Comparison of ENCODE assay signal across 9 cellular contexts in genomic region chr13:101942038-101942437, GRCh38.
DNase-seq lines count a peak whose midpoint lies in the region; ATAC-seq, FAIRE-seq and TF ChIP-seq lines count a peak whose summit lies in the region.
"Had no signal": no experiment of that assay in that cellular context is flagged by ENCODE, and none has a peak within 500 bp of the region (broad histone marks: within the 10 kb centered on the region; RNA-seq: fewer than 3 reads in every experiment).

No MANE protein-coding gene starts in this region.

- no peaks in the 10 kb centered on the region for H3K23me2 ChIP-seq in H9 (ENCODE audit: insufficient read length, low read depth, low read length, poor library complexity, severe bottlenecking)

- intact Hi-C loops in kidney (cut with DNase I), result no loop called here
- intact Hi-C loops in activated CD4-positive, alpha-beta memory T cell treated with anti-CD3 and anti-CD28 coated beads for 36 hours (cut with micrococcal nuclease), result loop anchor here (1.0 to 10.0 kb wide), 2 partner anchors 515 to 797 kb away; no protein-coding TSS in a partner anchor

- H3K79me2 ChIP-seq in H9 (ENCODE audit: insufficient read depth, low read length) (no peaks in the 10 kb centered on the region), astrocyte (ENCODE audit: insufficient read depth, low read length) (no peaks in the 10 kb centered on the region)

- no peak for ATAC-seq in HG03571 (IDR thresholded peaks at IDR 0.05; ENCODE audit: unreplicated experiment)

- WGBS in H9 (ENCODE audit: extremely low coverage, insufficient read length, low lambda C conversion rate), result no CpG with 5 or more reads among the region's 1 CpG

- H2AK5ac ChIP-seq in H9 (ENCODE audit: insufficient read length, low read length), result no peak overlapping the region

- H3K9ac ChIP-seq in H9 (ENCODE audit: extremely low read depth, insufficient read length, low read length), result no peak overlapping the region
- no peak overlapping the region for H3K9ac ChIP-seq in astrocyte (ENCODE audit: low read length)
- H3K9ac ChIP-seq in kidney (ENCODE audit: low read length in 2 of 2), result no peak overlapping the region

- H4K5ac ChIP-seq in H9 (ENCODE audit: insufficient read length, low read depth, low read length), result no peak overlapping the region

- H3K9me3 ChIP-seq in H9 (ENCODE audit: control insufficient read depth, low read depth, low read length), result no peaks in the 10 kb centered on the region
- H3K9me3 ChIP-seq in astrocyte (ENCODE audit: insufficient read depth, low read depth, low read length), result no peaks in the 10 kb centered on the region
- H3K9me3 ChIP-seq in kidney (ENCODE audit: control insufficient read depth in 1 of 2, low read length in 2 of 2), result no peaks in the 10 kb centered on the region

- H4K91ac ChIP-seq in H9 (ENCODE audit: insufficient read length, low read depth, low read length), result no peak overlapping the region

- H3K4me2 ChIP-seq in H9 (ENCODE audit: insufficient read depth, insufficient read length, low read length), result no peak overlapping the region
- H3K4me2 ChIP-seq in astrocyte (ENCODE audit: low read length), result no peak overlapping the region

- H2BK15ac ChIP-seq in H9 (ENCODE audit: low read depth, low read length), result no peak overlapping the region

- CTCF ChIA-PET in activated CD4-positive, alpha-beta memory T cell treated with anti-CD3 and anti-CD28 coated beads for 36 hours (lab: Charles Lee), result interaction anchor here (0.9 to 1.4 kb wide), 3 partner anchors 515 to 797 kb away, joined by 4 to 11 read pairs (median 7); no protein-coding TSS in a partner anchor

- H3K27me3 ChIP-seq in H9 (ENCODE audit: insufficient read depth, low read length), result no peaks in the 10 kb centered on the region
- peaks cover 3% of the 10 kb centered on the region for H3K27me3 ChIP-seq in astrocyte (ENCODE audit: insufficient read depth, low read length)

- H3T11ph ChIP-seq in H9 (ENCODE audit: low read length), result no peak overlapping the region

- H3K18ac ChIP-seq in H9 (ENCODE audit: insufficient read length, low read depth, low read length), result no peak overlapping the region

- no peak overlapping the region for H3K23ac ChIP-seq in H9 (ENCODE audit: insufficient read length, low read depth, low read length)

- H3K9me3 Mint-ChIP-seq in H9 (no peaks in the 10 kb centered on the region), astrocyte (ENCODE audit: unreplicated experiment) (no peaks in the 10 kb centered on the region)
- H3K9me3 Mint-ChIP-seq in activated CD4-positive, alpha-beta memory T cell treated with anti-CD3 and anti-CD28 coated beads for 36 hours, result peaks cover 4% of the 10 kb centered on the region
- H3K9me3 Mint-ChIP-seq: memory B cell had no signal

- H3K4me3 Mint-ChIP-seq in H9 (no peak overlapping the region), astrocyte (ENCODE audit: unreplicated experiment) (no peak overlapping the region)
- H3K4me3 Mint-ChIP-seq in activated CD4-positive, alpha-beta memory T cell treated with anti-CD3 and anti-CD28 coated beads for 36 hours, result no peak overlapping the region
- H3K4me3 Mint-ChIP-seq: memory B cell had no signal

- H3K4me1 ChIP-seq in H9 (ENCODE audit: insufficient read depth, low read length) (no peaks in the 10 kb centered on the region), astrocyte (ENCODE audit: insufficient read depth, low read length) (no peaks in the 10 kb centered on the region), kidney (ENCODE audit: control insufficient read depth in 1 of 2, insufficient read depth in 1 of 2, low read depth in 1 of 2, low read length in 2 of 2) (no peaks in the 10 kb centered on the region)

- no peaks in the 10 kb centered on the region for H3K36me3 ChIP-seq in astrocyte (ENCODE audit: insufficient read depth, low read length)
- H3K36me3 ChIP-seq in kidney (ENCODE audit: control insufficient read depth in 1 of 2, insufficient read depth in 2 of 2, low read length in 2 of 2), result no peaks in the 10 kb centered on the region

- no peak overlapping the region for H2BK20ac ChIP-seq in H9 (ENCODE audit: low read depth, low read length, poor library complexity, severe bottlenecking)

- no peak overlapping the region for H3K4me3 ChIP-seq in astrocyte (ENCODE audit: insufficient read depth, low read depth, low read length)
- H3K4me3 ChIP-seq in kidney (ENCODE audit: low read length in 2 of 2), result no peak overlapping the region

- no peak overlapping the region for H2BK5ac ChIP-seq in H9 (ENCODE audit: insufficient read length, low read length)

- H2BK120ac ChIP-seq in H9 (ENCODE audit: low read depth, low read length, poor library complexity, severe bottlenecking), result no peak overlapping the region

- H3K56ac ChIP-seq in H9 (ENCODE audit: insufficient read length, low read depth, low read length), result no peak overlapping the region

- POLR2A ChIA-PET in activated CD4-positive, alpha-beta memory T cell treated with anti-CD3 and anti-CD28 coated beads for 36 hours (lab: Charles Lee), result no interaction called here

- no peaks in the 10 kb centered on the region; the same call in 1 of the 2 replicates for H3K27me3 Mint-ChIP-seq in H9 (ENCODE audit: low read depth)
- peaks cover 8% of the 10 kb centered on the region for H3K27me3 Mint-ChIP-seq in astrocyte (ENCODE audit: low read depth, unreplicated experiment)
- peaks cover 6% of the 10 kb centered on the region for H3K27me3 Mint-ChIP-seq in activated CD4-positive, alpha-beta memory T cell treated with anti-CD3 and anti-CD28 coated beads for 36 hours

- TF ChIP-seq CTCF in H9 (conservative IDR thresholded peaks at IDR 0.05) (peak; percentile 83), astrocyte (IDR thresholded peaks at IDR 0.05; ENCODE audit: insufficient read depth, low read depth, low read length) (peak; percentile 89), kidney (IDR thresholded peaks at IDR 0.05; ENCODE audit: borderline replicate concordance, extremely low read depth, insufficient read depth) (peak; percentile 44)

- no peak overlapping the region for H2BK12ac ChIP-seq in H9 (ENCODE audit: insufficient read length, low read depth, low read length)

- no peak overlapping the region for H3K14ac ChIP-seq in H9 (ENCODE audit: insufficient read depth, low read length)

- H3K27ac ChIP-seq in H9 (ENCODE audit: insufficient read length, low read depth, low read length) (no peak overlapping the region), astrocyte (ENCODE audit: low read depth, low read length) (no peak overlapping the region), kidney (ENCODE audit: low read depth in 2 of 2, low read length in 2 of 2) (no peak overlapping the region)

- peaks cover 0 to 5% of the 10 kb centered on the region in 2 experiments; a peak in 1 of 4 replicates for H3K4me1 Mint-ChIP-seq in H9
- H3K4me1 Mint-ChIP-seq in astrocyte (ENCODE audit: low read depth, unreplicated experiment), result no peaks in the 10 kb centered on the region
- no peaks in the 10 kb centered on the region for H3K4me1 Mint-ChIP-seq in activated CD4-positive, alpha-beta memory T cell treated with anti-CD3 and anti-CD28 coated beads for 36 hours (ENCODE audit: low read depth)
- H3K4me1 Mint-ChIP-seq: memory B cell had no signal

- H3K27ac Mint-ChIP-seq in H9 (no peak overlapping the region), astrocyte (ENCODE audit: unreplicated experiment) (no peak overlapping the region)
- H3K27ac Mint-ChIP-seq in activated CD4-positive, alpha-beta memory T cell treated with anti-CD3 and anti-CD28 coated beads for 36 hours, result no peak overlapping the region
- H3K27ac Mint-ChIP-seq: memory B cell had no signal

- H3K4ac ChIP-seq in H9 (ENCODE audit: low read depth, low read length), result no peak overlapping the region

- no peaks in the 10 kb centered on the region for H3K79me1 ChIP-seq in H9 (ENCODE audit: insufficient read depth, low read depth, low read length, poor library complexity, severe bottlenecking)

- DNase-seq in ELR (ENCODE audit: low read depth), result peak; percentile 48
- no peak for DNase-seq in H9
- DNase-seq in NCI-H1436 (lab: John Stamatoyannopoulos, UW), result peak; percentile 63
- peak; percentile 4 for DNase-seq in astrocyte (ENCODE audit: low read depth)
- no peak for DNase-seq in kidney
- DNase-seq in activated CD4-positive, alpha-beta memory T cell treated with anti-CD3 and anti-CD28 coated beads for 36 hours, result no peak
- DNase-seq in occipital lobe (lab: John Stamatoyannopoulos, UW), result no peak

- H4K20me1 ChIP-seq in H9 (ENCODE audit: control insufficient read depth, insufficient read depth, insufficient read length) (no peaks in the 10 kb centered on the region), astrocyte (ENCODE audit: insufficient read depth, low read length) (no peaks in the 10 kb centered on the region)

- FAIRE-seq in astrocyte (lab: Jason Lieb, UNC) (peak; percentile 39), kidney (lab: Jason Lieb, UNC) (peak; percentile 63)

- H3K36me3 Mint-ChIP-seq in H9 (ENCODE audit: insufficient read depth in 1 of 3, low read depth in 3 of 3) (no peaks in the 10 kb centered on the region), astrocyte (ENCODE audit: low read depth, unreplicated experiment) (no peaks in the 10 kb centered on the region)
- H3K36me3 Mint-ChIP-seq in activated CD4-positive, alpha-beta memory T cell treated with anti-CD3 and anti-CD28 coated beads for 36 hours, result no peaks in the 10 kb centered on the region
- H3K36me3 Mint-ChIP-seq: memory B cell had no signal

- H4K8ac ChIP-seq in H9 (replicated peaks; ENCODE audit: insufficient read length, low read depth, low read length), result no peak overlapping the region

- no peak overlapping the region for H2AFZ ChIP-seq in H9 (ENCODE audit: low read length)
- no peak overlapping the region for H2AFZ ChIP-seq in astrocyte (ENCODE audit: low read depth, low read length)

Comparison
In these comparisons a context has a peak if more than half of its experiments do, and no peak if none do; other contexts are left out.
1. DNase-seq: peak in ELR (single experiment), NCI-H1436 (single experiment) and astrocyte (single experiment); none in H9 (single experiment), kidney (single experiment), activated CD4-positive, alpha-beta memory T cell treated with anti-CD3 and anti-CD28 coated beads for 36 hours (single experiment) and occipital lobe (single experiment).
2. Peak in every context shown above with its lines, with median percentiles within 50 percentile points of each other: CTCF ChIP-seq.